ENCODE assay signal across 1 cellular context in the genomic region with DNA sequence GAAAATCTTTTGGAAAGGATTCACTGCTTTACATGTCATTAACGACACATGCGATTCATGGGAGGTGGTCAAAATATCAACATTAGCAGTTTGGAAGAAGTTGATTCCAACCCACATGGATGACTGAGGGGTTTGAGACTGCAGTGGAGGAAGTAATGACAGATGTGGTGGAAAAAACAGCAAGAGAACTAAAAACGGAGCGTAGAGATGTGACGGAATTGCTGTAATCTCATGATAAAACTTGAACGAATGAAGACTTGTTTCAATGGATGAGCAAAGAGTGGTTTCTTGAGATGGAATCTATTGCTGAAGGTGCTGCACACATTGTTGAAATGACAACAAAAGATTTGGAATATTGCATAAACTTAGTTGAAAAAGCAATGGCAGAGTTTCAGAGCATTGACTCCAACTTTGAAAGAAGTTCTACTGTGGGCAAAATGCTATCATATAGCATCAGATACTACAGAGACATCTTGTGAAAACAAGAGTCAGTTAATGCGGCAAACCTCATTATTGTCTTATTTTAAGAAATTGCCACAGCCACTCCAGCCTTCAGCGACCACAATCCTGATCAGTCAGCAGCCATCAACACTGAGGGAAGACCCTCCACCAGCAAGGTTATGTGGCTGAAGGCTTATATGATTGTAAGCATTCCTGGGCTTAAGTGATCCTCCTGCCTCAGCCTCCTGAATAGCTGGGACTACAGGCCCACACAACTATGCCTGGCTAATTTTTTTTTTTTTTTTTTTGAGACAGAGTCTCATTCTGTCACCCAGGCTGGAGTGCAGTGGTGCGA.
A peak's percentile ranks its signal among the peaks of the same experiment; 100 is the strongest.
TF ChIP-seq lines count a peak whose summit lies in the region.

No MANE protein-coding gene starts in this region.

TF ChIP-seq in K562, 482 proteins besides CTCF, POLR2A, EP300 and RAD21:
- TF ChIP-seq POLR2AphosphoS2 (IDR thresholded peaks at IDR 0.05; ENCODE audit: low read length) = 0 out of 2 replicates have a peak, but pooled peaks have one; percentile 38
- no peak for TF ChIP-seq NCOA6 (IDR thresholded peaks at IDR 0.05)
